ENCODE assay signal across 23 cellular contexts in the genomic region with DNA sequence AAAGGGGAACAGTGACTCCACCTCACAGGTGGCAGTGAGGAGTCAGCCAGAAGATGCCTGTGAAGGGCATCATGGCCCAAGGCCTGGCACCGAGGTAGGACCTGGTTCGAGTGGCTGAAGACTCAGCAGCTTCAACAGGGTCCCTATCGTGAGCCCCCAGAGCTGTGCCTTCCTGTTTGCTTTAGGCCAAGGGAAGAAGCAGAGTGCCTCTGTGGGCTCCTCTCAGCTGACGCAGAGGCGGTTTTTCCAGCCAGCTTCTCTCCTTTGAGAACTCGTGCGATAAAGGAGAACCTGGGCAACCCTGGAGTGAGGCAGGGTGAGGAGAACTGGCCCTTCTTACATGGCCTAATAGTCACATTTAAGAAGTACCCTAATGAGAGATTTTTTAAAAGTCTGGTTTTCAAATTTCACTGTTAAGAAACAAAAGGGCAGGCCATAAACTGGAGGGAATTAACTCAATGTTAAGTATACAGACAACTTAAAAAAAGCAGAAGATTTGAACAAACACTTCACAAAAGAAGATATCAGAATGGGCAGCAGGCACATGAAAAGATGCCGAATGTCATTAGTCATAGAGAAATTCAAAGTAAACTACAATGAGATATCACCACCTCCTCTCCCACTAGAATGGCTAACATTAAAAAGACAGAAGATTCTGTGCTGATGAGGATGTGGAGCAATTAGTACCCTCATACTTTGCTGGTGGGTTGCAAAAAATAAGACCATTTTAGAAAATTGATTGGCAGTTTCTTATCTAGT.
"Had no signal": no experiment of that assay in that cellular context is flagged by ENCODE, and none has a peak within 500 bp of the region (broad histone marks: within the 10 kb centered on the region; RNA-seq: fewer than 3 reads in every experiment).

No MANE protein-coding gene starts in this region.

- H3K27ac ChIP-seq: SJCRH30 had no signal

- H3K4me3 Mint-ChIP-seq: activated CD4-positive, alpha-beta memory T cell treated with anti-CD3 and anti-CD28 coated beads for 36 hours; activated CD4-positive, alpha-beta T cell treated with anti-CD3 and anti-CD28 coated beads, Interleukin-2, amount 10 ng/mL, durations not matched to agents 7 days and 5 days; activated naive CD8-positive, alpha-beta T cell; activated T-cell treated with anti-CD3 and anti-CD28 coated beads, Interleukin-2, amount 50 U/mL, for 4 hours; brain had no signal

- H3K27ac Mint-ChIP-seq: activated CD4-positive, alpha-beta memory T cell treated with anti-CD3 and anti-CD28 coated beads for 36 hours; activated CD4-positive, alpha-beta T cell treated with anti-CD3 and anti-CD28 coated beads, Interleukin-2, amount 10 ng/mL, durations not matched to agents 7 days and 5 days; activated naive CD8-positive, alpha-beta T cell had no signal

- ATAC-seq: activated T-cell treated with anti-CD3 and anti-CD28 coated beads, Interleukin-2, amount 50 U/mL, for 4 hours had no signal

- FAIRE-seq: astrocyte, TTC549 had no signal

- H3K4me1 Mint-ChIP-seq: activated CD4-positive, alpha-beta T cell treated with anti-CD3 and anti-CD28 coated beads, Interleukin-2, amount 10 ng/mL, durations not matched to agents 7 days and 5 days had no signal

- DNase-seq: activated CD4-positive, alpha-beta memory T cell treated with anti-CD3 and anti-CD28 coated beads for 36 hours; activated CD4-positive, alpha-beta T cell treated with anti-CD3 and anti-CD28 coated beads, Interleukin-2, amount 10 ng/mL, durations not matched to agents 7 days and 5 days; activated CD4-positive, CD25-positive, alpha-beta regulatory T cell; activated CD8-positive, alpha-beta memory T cell treated with anti-CD3 and anti-CD28 coated beads for 24 hours; activated effector memory CD4-positive, alpha-beta T cell treated with anti-CD3 and anti-CD28 coated beads, Interleukin-2, amount 50 U/mL, for 16 hours; activated naive CD4-positive, alpha-beta T cell treated with Interleukin-2 at 50 U/mL for 16 hours; activated T-cell treated with anti-CD3 and anti-CD28 coated beads, Interleukin-2, amount 50 U/mL, for 4 hours; amygdala; KG1; NCI-H1417 treated with DMSO at 0.1 percent for 48 hours; NCI-H2029; NCI-H2107; NCI-H2171 treated with DMSO at 0.1 percent for 48 hours; NCI-H226; NCI-H510A; NCI-H526 treated with DMSO at 0.1 percent for 48 hours; Right ventricle myocardium superior; T1000 had no signal

- H3K36me3 ChIP-seq: SJCRH30 had no signal

- H3K9me3 ChIP-seq: SJCRH30 had no signal

- H3K9me3 Mint-ChIP-seq: activated CD4-positive, alpha-beta memory T cell treated with anti-CD3 and anti-CD28 coated beads for 36 hours; activated CD4-positive, alpha-beta T cell treated with anti-CD3 and anti-CD28 coated beads, Interleukin-2, amount 10 ng/mL, durations not matched to agents 7 days and 5 days; activated T-cell treated with anti-CD3 and anti-CD28 coated beads, Interleukin-2, amount 50 U/mL, for 4 hours; brain had no signal

- H3K4me1 ChIP-seq: SJCRH30 had no signal

- H3K27me3 ChIP-seq: SJCRH30 had no signal

- H3K4me3 ChIP-seq: SJCRH30 had no signal
